1 cellular context compared by ENCODE assay signal in the genomic region with DNA sequence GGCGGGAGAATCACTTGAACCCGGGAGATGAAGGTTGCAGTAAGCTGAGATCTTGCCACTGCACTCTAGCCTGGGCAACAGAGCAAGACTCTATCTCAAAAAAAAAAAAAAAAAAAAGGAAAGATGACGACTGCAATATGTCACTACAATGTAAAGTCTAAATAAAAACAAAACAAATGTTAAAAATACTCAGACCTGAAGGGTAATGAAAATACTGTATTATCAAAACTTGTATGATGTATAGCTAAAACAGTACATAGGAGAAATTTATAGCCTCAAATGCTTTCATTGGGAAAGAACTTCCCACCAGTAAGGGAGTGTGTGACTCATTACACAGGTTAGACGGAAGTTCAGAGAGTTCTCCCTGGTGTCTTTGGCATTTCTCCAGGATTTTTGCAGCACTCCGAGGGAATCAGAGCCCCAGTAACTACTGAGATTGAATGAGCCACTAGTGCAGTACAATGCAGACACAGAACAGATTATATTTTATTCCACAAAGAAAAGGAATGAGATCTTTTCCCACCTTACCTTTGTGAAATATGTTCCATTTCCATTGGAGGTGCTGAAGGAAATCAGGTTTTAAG.
TF ChIP-seq lines count a peak whose summit lies in the region.

No MANE protein-coding gene starts in this region.

TF ChIP-seq in K562, 482 proteins besides CTCF, POLR2A, EP300 and RAD21 (continues in another document):
- TF ChIP-seq PKNOX1 (IDR thresholded peaks at IDR 0.05) (0 out of 2 replicates have a peak, but pooled peaks have one; percentile 18), ZFP1 (CRISPR knock-in tag; IDR thresholded peaks at IDR 0.05) (no peak), RFX5 (IDR thresholded peaks at IDR 0.05; ENCODE audit: low read depth, low read length) (no peak), TRIM28 (IDR thresholded peaks at IDR 0.05) (no peak), FOSL1 (tag; conservative IDR thresholded peaks at IDR 0.05) (peak; percentile 90), ESRRB (CRISPR knock-in tag; IDR thresholded peaks at IDR 0.05; ENCODE audit: borderline replicate concordance) (no peak), NCOA2 (IDR thresholded peaks at IDR 0.05; ENCODE audit: partially characterized antibody in 2 of 2) (peak; percentile 49 to 85), TRIM24 (IDR thresholded peaks at IDR 0.05) (no peak), ETS2 (tag; IDR thresholded peaks at IDR 0.05; ENCODE audit: borderline replicate concordance, poor library complexity, severe bottlenecking) (no peak), SUPT5H (IDR thresholded peaks at IDR 0.05) (no peak), ZNF609 (CRISPR knock-in tag; IDR thresholded peaks at IDR 0.05; ENCODE audit: borderline replicate concordance) (no peak), ATF7 (IDR thresholded peaks at IDR 0.05) (0 out of 2 replicates have a peak, but pooled peaks have one; percentile 27), NCOA4 (IDR thresholded peaks at IDR 0.05; ENCODE audit: partially characterized antibody) (no peak), ZEB2 (IDR thresholded peaks at IDR 0.05) (0 out of 2 replicates have a peak, but pooled peaks have one; percentile 11), SREBF2 (CRISPR knock-in tag; IDR thresholded peaks at IDR 0.05) (no peak), EGR1 (conservative IDR thresholded peaks at IDR 0.05) (no peak), XRCC3 (IDR thresholded peaks at IDR 0.05) (no peak), NFIX (CRISPR knock-in tag; IDR thresholded peaks at IDR 0.05; ENCODE audit: low read depth) (no peak), PHF21A (IDR thresholded peaks at IDR 0.05; ENCODE audit: borderline replicate concordance, low read depth) (peak; percentile 44; the same call in 1 of the 2 replicates), ELF1 (tag; IDR thresholded peaks at IDR 0.05) (peak; percentile 36; the same call in 1 of the 2 replicates), PHF8 (IDR thresholded peaks at IDR 0.05; ENCODE audit: borderline replicate concordance, low read length) (no peak), CXXC5 (CRISPR knock-in tag; IDR thresholded peaks at IDR 0.05) (peak; percentile 58; the same call in 1 of the 2 replicates), PRDM10 (IDR thresholded peaks at IDR 0.05; ENCODE audit: partially characterized antibody) (no peak), EHMT2 (IDR thresholded peaks at IDR 0.05) (no peak), RUNX1 (IDR thresholded peaks at IDR 0.05; ENCODE audit: low read depth) (no peak), ZNF79 (CRISPR knock-in tag; IDR thresholded peaks at IDR 0.05; ENCODE audit: low read depth) (no peak), SMARCA4 (IDR thresholded peaks at IDR 0.05) (peak; percentile 60), POLR2G (IDR thresholded peaks at IDR 0.05; ENCODE audit: low read depth, low read length) (no peak), THRB (CRISPR knock-in tag; conservative IDR thresholded peaks at IDR 0.05) (no peak), ZNF584 (CRISPR knock-in tag; IDR thresholded peaks at IDR 0.05; ENCODE audit: low read depth) (no peak), HMBOX1 (IDR thresholded peaks at IDR 0.05) (no peak), NCOR1 (IDR thresholded peaks at IDR 0.05) (peak; percentile 56), JUNB (CRISPR knock-in tag; conservative IDR thresholded peaks at IDR 0.05) (no peak), HNRNPL (IDR thresholded peaks at IDR 0.05; ENCODE audit: low read depth, low read length) (no peak), ZNF217 (CRISPR knock-in tag; IDR thresholded peaks at IDR 0.05) (no peak), HDAC2 (IDR thresholded peaks at IDR 0.05) (peak; percentile 100), ZNF24 (IDR thresholded peaks at IDR 0.05) (no peak), DIDO1 (tag; IDR thresholded peaks at IDR 0.05; ENCODE audit: low read depth) (no peak), C11orf30 (IDR thresholded peaks at IDR 0.05; ENCODE audit: low read depth) (no peak), FOS (IDR thresholded peaks at IDR 0.05; ENCODE audit: extremely low read depth, insufficient read length) (peak; percentile 18), ATF1 (CRISPR knock-in tag; IDR thresholded peaks at IDR 0.05) (no peak), ATF1 (tag; IDR thresholded peaks at IDR 0.05) (peak; percentile 52), TEAD1 (CRISPR knock-in tag; IDR thresholded peaks at IDR 0.05) (no peak), SNRNP70 (optimal IDR thresholded peaks at IDR 0.05; ENCODE audit: low read depth, low read length) (no peak), RBFOX2 (IDR thresholded peaks at IDR 0.05; ENCODE audit: low read depth, low read length) (no peak)
- TF ChIP-seq, protein P1, sequence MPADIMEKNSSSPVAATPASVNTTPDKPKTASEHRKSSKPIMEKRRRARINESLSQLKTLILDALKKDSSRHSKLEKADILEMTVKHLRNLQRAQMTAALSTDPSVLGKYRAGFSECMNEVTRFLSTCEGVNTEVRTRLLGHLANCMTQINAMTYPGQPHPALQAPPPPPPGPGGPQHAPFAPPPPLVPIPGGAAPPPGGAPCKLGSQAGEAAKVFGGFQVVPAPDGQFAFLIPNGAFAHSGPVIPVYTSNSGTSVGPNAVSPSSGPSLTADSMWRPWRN (IDR thresholded peaks at IDR 0.05; ENCODE audit: low read depth): peak; percentile 52; the same call in 1 of the 2 replicates
- TF ChIP-seq, protein P2, sequence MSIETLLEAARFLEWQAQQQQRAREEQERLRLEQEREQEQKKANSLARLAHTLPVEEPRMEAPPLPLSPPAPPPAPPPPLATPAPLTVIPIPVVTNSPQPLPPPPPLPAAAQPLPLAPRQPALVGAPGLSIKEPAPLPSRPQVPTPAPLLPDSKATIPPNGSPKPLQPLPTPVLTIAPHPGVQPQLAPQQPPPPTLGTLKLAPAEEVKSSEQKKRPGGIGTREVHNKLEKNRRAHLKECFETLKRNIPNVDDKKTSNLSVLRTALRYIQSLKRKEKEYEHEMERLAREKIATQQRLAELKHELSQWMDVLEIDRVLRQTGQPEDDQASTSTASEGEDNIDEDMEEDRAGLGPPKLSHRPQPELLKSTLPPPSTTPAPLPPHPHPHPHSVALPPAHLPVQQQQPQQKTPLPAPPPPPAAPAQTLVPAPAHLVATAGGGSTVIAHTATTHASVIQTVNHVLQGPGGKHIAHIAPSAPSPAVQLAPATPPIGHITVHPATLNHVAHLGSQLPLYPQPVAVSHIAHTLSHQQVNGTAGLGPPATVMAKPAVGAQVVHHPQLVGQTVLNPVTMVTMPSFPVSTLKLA (conservative IDR thresholded peaks at IDR 0.05): peak in 1 of 2 experiments; percentile 70; a peak in 2 of 4 replicates
- TF ChIP-seq, protein P3, sequence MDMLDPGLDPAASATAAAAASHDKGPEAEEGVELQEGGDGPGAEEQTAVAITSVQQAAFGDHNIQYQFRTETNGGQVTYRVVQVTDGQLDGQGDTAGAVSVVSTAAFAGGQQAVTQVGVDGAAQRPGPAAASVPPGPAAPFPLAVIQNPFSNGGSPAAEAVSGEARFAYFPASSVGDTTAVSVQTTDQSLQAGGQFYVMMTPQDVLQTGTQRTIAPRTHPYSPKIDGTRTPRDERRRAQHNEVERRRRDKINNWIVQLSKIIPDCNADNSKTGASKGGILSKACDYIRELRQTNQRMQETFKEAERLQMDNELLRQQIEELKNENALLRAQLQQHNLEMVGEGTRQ (CRISPR knock-in tag; IDR thresholded peaks at IDR 0.05): no peak
- TF ChIP-seq, protein P4, sequence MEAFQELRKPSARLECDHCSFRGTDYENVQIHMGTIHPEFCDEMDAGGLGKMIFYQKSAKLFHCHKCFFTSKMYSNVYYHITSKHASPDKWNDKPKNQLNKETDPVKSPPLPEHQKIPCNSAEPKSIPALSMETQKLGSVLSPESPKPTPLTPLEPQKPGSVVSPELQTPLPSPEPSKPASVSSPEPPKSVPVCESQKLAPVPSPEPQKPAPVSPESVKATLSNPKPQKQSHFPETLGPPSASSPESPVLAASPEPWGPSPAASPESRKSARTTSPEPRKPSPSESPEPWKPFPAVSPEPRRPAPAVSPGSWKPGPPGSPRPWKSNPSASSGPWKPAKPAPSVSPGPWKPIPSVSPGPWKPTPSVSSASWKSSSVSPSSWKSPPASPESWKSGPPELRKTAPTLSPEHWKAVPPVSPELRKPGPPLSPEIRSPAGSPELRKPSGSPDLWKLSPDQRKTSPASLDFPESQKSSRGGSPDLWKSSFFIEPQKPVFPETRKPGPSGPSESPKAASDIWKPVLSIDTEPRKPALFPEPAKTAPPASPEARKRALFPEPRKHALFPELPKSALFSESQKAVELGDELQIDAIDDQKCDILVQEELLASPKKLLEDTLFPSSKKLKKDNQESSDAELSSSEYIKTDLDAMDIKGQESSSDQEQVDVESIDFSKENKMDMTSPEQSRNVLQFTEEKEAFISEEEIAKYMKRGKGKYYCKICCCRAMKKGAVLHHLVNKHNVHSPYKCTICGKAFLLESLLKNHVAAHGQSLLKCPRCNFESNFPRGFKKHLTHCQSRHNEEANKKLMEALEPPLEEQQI (IDR thresholded peaks at IDR 0.05): no peak
